9 cellular contexts compared by ENCODE assay signal in genomic region chr1:32351859-32352745, GRCh38. TPM values are rescaled to one million over a fixed set of nuclear protein-coding genes. Genes with fewer than 3 reads are reported as not detected.
DNase-seq lines count a peak whose midpoint lies in the region; ATAC-seq, FAIRE-seq and TF ChIP-seq lines count a peak whose summit lies in the region.
"Had no signal": no experiment of that assay in that cellular context is flagged by ENCODE, and none has a peak within 500 bp of the region (broad histone marks: within the 10 kb centered on the region; RNA-seq: fewer than 3 reads in every experiment).

No MANE protein-coding gene starts in this region.

- peak overlapping the region; percentile 86 for H2AFZ ChIP-seq in GM23338

- intact Hi-C loops in CD14-positive monocyte (cut with micrococcal nuclease) = loop anchor here (1.0 to 5.0 kb wide), 3 partner anchors 13 to 40 kb away; partner anchors contain the start of genes BSDC1 (in 1 of the 2) and MARCKSL1 (in 1 of the 2)

- H3K4me1 ChIP-seq in GM23338 (ENCODE audit: insufficient read depth) = no peaks in the 10 kb centered on the region; the same call in 1 of the 2 replicates
- peaks cover 12% of the 10 kb centered on the region for H3K4me1 ChIP-seq in SJSA1 (replicated peaks)
- peaks cover 0 to 30% of the 10 kb centered on the region in 2 donors for H3K4me1 ChIP-seq in muscle layer of duodenum (ENCODE audit: control insufficient read depth in 1 of 2, insufficient read depth in 2 of 2, low read length in 2 of 2)

- H3K36me3 ChIP-seq in GM23338 (ENCODE audit: insufficient read depth) (no peaks in the 10 kb centered on the region), SJSA1 (peaks cover 8% of the 10 kb centered on the region; the same call in 1 of the 2 replicates), muscle layer of duodenum (ENCODE audit: control insufficient read depth in 1 of 2, insufficient read depth in 2 of 2, low read length in 2 of 2) (no peaks in the 10 kb centered on the region)

- H3K9me3 ChIP-seq in SJSA1 (replicated peaks) (no peaks in the 10 kb centered on the region; the same call in 1 of the 2 replicates), muscle layer of duodenum (ENCODE audit: control insufficient read depth in 1 of 2, low read length in 2 of 2) (no peaks in the 10 kb centered on the region)

- peaks cover 10% of the 10 kb centered on the region; the same call in 1 of the 2 replicates for H3F3A ChIP-seq in GM23338 (replicated peaks; ENCODE audit: low read depth)

- H3K79me2 ChIP-seq in GM23338 (replicated peaks; ENCODE audit: insufficient read depth) = no peaks in the 10 kb centered on the region

- H4K20me1 ChIP-seq in GM23338 (replicated peaks; ENCODE audit: insufficient read depth) = no peaks in the 10 kb centered on the region

- peaks cover 26 to 34% (median 29%) of the 10 kb centered on the region in 3 donors for H3K27me3 Mint-ChIP-seq in CD14-positive monocyte (ENCODE audit: low read depth in 3 of 3)
- peaks cover 22% of the 10 kb centered on the region for H3K27me3 Mint-ChIP-seq in GM23338 (ENCODE audit: insufficient read depth, low read depth, poor library complexity)

- H3K4me3 Mint-ChIP-seq in CD14-positive monocyte = peak overlapping the region; percentile 68 to 70
- H3K4me3 Mint-ChIP-seq in GM23338 = peak overlapping the region; percentile 81

- peaks cover 10% of the 10 kb centered on the region; the same call in 1 of the 2 replicates for H3K9me2 ChIP-seq in GM23338 (ENCODE audit: insufficient read depth)

- peak overlapping the region; percentile 88 for H3K4me2 ChIP-seq in GM23338

- H3K27ac Mint-ChIP-seq in CD14-positive monocyte = peak overlapping the region in 6 of 7 donors; percentile 24 to 90 (median 66)
- H3K27ac Mint-ChIP-seq in GM23338 = no peak overlapping the region

- no peak for FAIRE-seq in GM19239 (lab: Jason Lieb, UNC)
- FAIRE-seq: TTC549 had no signal

- peak overlapping the region; percentile 87; the same call in 1 of the 2 replicates for H3K27ac ChIP-seq in GM23338 (ENCODE audit: low read depth)
- H3K27ac ChIP-seq in SJSA1 = peak overlapping the region; percentile 70
- H3K27ac ChIP-seq in muscle layer of duodenum (ENCODE audit: low read length) = peak overlapping the region; percentile 60

- H3K4me3 ChIP-seq in GM23338 (peak overlapping the region; percentile 78), SJSA1 (peak overlapping the region; percentile 67), muscle layer of duodenum (ENCODE audit: low read depth in 1 of 2, low read length in 2 of 2) (peak overlapping the region; percentile 44 to 79)

- peaks cover 62% of the 10 kb centered on the region for H3K4me1 Mint-ChIP-seq in CD14-positive monocyte
- peaks cover 18% of the 10 kb centered on the region for H3K4me1 Mint-ChIP-seq in GM23338

- H3K9me3 Mint-ChIP-seq in CD14-positive monocyte (peaks cover 2 to 9% (median 4%) of the 10 kb centered on the region in 7 donors), GM23338 (peaks cover 18% of the 10 kb centered on the region)

- H3K36me3 Mint-ChIP-seq in CD14-positive monocyte = peaks cover 8 to 26% of the 10 kb centered on the region in 2 donors
- peaks cover 7% of the 10 kb centered on the region for H3K36me3 Mint-ChIP-seq in GM23338 (ENCODE audit: low read depth)

- TF ChIP-seq CTCF in CD14-positive monocyte (IDR thresholded peaks at IDR 0.05) (no peak), GM23338 (conservative IDR thresholded peaks at IDR 0.05; ENCODE audit: low read depth in 2 of 2) (peak in 1 of 2 experiments; percentile 20; a peak in 1 of 4 replicates)

- H3K27me3 ChIP-seq in GM23338 (ENCODE audit: insufficient read depth) (peaks cover 17% of the 10 kb centered on the region), SJSA1 (replicated peaks) (no peaks in the 10 kb centered on the region), muscle layer of duodenum (ENCODE audit: low read depth, low read length) (no peaks in the 10 kb centered on the region)

- TF ChIP-seq POLR2A in erythroblast (IDR thresholded peaks at IDR 0.05; ENCODE audit: low read length) = peak; percentile 28

- ATAC-seq in GM23338 (peak; percentile 43), GM21619 (IDR thresholded peaks at IDR 0.05; ENCODE audit: unreplicated experiment) (no peak)

- DNase-seq in CD14-positive monocyte (ENCODE audit: low spot score) (no peak), GM23338 (ENCODE audit: low spot score) (peak; percentile 41), SJSA1 (ENCODE audit: low read depth in 1 of 2, low spot score in 2 of 2) (peak in 1 of 2 experiments; percentile 66), erythroblast (lab: John Stamatoyannopoulos, UW) (peak; percentile 72 to 73), GM19239 (ENCODE audit: insufficient read length, low spot score) (no peak), GM19238 (ENCODE audit: insufficient read length, low spot score) (no peak)

TF ChIP-seq in GM23338, 12 proteins besides CTCF, POLR2A, EP300 and RAD21 (continues in another document):
- no peak for TF ChIP-seq ETS1 (IDR thresholded peaks at IDR 0.05)

RNA-seq across cellular contexts. Expression of gene FAM229A, which starts 10.2 kb away (rescaled TPM):
- polyA plus RNA-seq in CD14-positive monocyte (not detected), GM23338 (2016; fragmentation: Nextera tagmentation; extraction: Ambion mirVana) (2.1 and 3.6 TPM in 2 replicates)
- 0.27 and 4.2 TPM in 2 replicates for total RNA-seq in GM23338 (2014; rRNA removed; shearing (Covaris generic))
- 0.28 and 0.74 TPM in 2 replicates for total RNA-seq in SJSA1 (2014; rRNA removed; shearing (Covaris generic))

RNA-seq across cellular contexts. Expression of gene TSSK3, which starts 10.2 kb away (rescaled TPM):
- polyA plus RNA-seq in CD14-positive monocyte (1 to 10 TPM in 1 of 2 donors, under 1 TPM in 1; 0.35 to 1.1 TPM), GM23338 (2016; fragmentation: Nextera tagmentation; extraction: Ambion mirVana) (0.54 TPM in 1 of 2 replicates, not detected in the other)
- total RNA-seq in GM23338 (2014; rRNA removed; shearing (Covaris generic)) = not detected in 2 replicates
- total RNA-seq in SJSA1 (2014; rRNA removed; shearing (Covaris generic)) = not detected in 2 replicates

RNA-seq across cellular contexts. Expression of gene MARCKSL1, which starts 16.1 kb away (rescaled TPM):
- polyA plus RNA-seq in CD14-positive monocyte (10 to 100 TPM; 13.9 to 40.3 TPM), GM23338 (2016; fragmentation: Nextera tagmentation; extraction: Ambion mirVana) (553 and 576 TPM in 2 replicates)
- total RNA-seq in GM23338 (2014; rRNA removed; shearing (Covaris generic)) = 266 and 329 TPM in 2 replicates
- total RNA-seq in SJSA1 (2014; rRNA removed; shearing (Covaris generic)) = 53.7 and 67.1 TPM in 2 replicates

RNA-seq across cellular contexts. Expression of gene BSDC1, which starts 42.1 kb away (rescaled TPM):
- polyA plus RNA-seq in CD14-positive monocyte (10 to 100 TPM; 19.0 to 23.7 TPM), GM23338 (2016; fragmentation: Nextera tagmentation; extraction: Ambion mirVana) (22.7 and 24.9 TPM in 2 replicates)
- total RNA-seq in GM23338 (2014; rRNA removed; shearing (Covaris generic)) = 50.7 and 55.8 TPM in 2 replicates
- total RNA-seq in SJSA1 (2014; rRNA removed; shearing (Covaris generic)) = 55.5 and 71.1 TPM in 2 replicates

Comparison
In these comparisons a context has a peak if more than half of its experiments do, and no peak if none do; other contexts are left out.
1. DNase-seq: peak in GM23338 (single experiment) and erythroblast (2 of 2); none in CD14-positive monocyte (single experiment), GM19239 (single experiment) and GM19238 (single experiment).
2. Peak in every context shown above with its lines, with median percentiles within 50 percentile points of each other: H3K27ac ChIP-seq and H3K4me3 ChIP-seq.